In the genomic region with DNA sequence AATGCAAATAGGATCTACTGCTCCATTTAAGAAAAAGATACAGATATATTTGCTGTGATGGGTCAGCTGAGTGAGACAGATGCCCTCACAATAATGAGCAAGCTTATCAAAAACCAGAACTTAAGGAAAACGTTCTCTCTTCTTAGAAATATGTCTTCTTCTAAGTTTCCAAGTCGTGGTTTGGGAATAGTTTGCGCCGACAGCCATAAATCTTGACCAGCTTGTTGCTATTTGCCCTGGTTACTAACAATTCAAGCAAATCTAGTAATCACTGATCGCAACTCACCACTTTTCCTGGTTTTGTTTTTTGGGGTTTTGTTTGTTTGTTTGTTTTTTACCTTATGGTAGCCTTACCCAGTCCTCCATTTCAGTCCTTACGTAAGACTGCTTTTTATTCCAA, we compare ENCODE assay signal across 23 cellular contexts.
"Had no signal": no experiment of that assay in that cellular context is flagged by ENCODE, and none has a peak within 500 bp of the region (broad histone marks: within the 10 kb centered on the region; RNA-seq: fewer than 3 reads in every experiment).

No MANE protein-coding gene starts in this region.

- H3K9me3 Mint-ChIP-seq: IgD-negative memory B cell had no signal

- H3K4me3 ChIP-seq: K562, SJSA1, SK-N-MC had no signal

- H3K9ac ChIP-seq: KMS-11 had no signal

- H3K27ac ChIP-seq: HL-60, KMS-11, SJSA1, SK-N-MC had no signal

- H3K9me3 ChIP-seq: SJSA1 had no signal

- H3K27me3 ChIP-seq: SJSA1 had no signal

- DNase-seq: MV-4-11, NCI-H1048, NCI-H1105, NCI-H1417, NCI-H1436 treated with DMSO at 0.1 percent for 48 hours, NCI-H1694, NCI-H1930, NCI-H2081, NCI-H2171, NCI-H446, NCI-H510A, NCI-H524 treated with DMSO at 0.1 percent for 48 hours, NCI-H69, NCI-H774, Right ventricle myocardium superior, RPMI8226, SIG-M5 had no signal

- H3K27me3 Mint-ChIP-seq: IgD-negative memory B cell had no signal

- H3K36me3 Mint-ChIP-seq: IgD-negative memory B cell had no signal

- H3K4me2 ChIP-seq: KMS-11 had no signal

- H3K4me3 Mint-ChIP-seq: IgD-negative memory B cell had no signal

- H3K36me3 ChIP-seq: SJSA1 had no signal

- ATAC-seq: K562 had no signal

- H3K4me1 Mint-ChIP-seq: IgD-negative memory B cell had no signal
